In the genomic region with DNA sequence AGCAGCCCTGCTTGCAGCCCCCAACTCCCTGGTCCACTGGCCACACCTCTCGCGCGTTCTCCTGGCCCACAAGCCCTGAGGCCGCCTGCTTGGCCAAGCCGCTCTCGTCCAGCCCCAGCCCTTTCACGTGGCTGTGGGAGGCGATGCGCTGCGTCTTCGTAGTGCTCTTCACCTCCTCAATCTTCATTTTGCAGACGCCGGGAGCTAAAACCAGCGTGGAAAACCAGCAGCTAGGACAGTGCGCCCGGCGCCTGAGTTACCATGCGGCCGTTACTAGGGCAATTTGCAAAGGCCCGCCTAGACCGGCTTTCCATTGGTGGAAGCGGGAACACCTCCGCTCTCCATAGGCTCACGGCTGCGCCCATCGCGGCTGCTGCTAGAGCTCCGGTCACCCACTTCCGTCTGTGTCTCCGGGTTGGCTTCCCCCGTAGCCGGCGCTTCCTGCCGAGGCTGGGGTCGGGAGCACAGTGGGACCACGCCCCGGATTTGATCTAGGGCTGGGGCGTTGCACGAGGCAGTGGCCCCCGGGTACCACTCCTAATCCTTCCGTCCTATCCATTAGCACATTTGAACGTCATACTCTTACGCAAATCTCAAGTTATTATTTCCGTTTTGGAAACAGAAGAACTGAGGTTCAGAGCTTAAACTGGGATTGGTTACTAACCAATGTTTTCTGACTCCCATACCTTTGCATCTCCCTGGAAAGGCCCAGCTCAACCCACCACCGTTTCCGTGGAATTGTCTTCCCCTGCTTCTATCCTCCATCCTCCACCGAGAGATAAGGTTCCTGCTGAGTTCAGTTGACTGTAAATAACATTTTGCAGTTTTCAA, we compare ENCODE assay signal across 1 cellular context.
TF ChIP-seq lines count a peak whose summit lies in the region.

A gene (minus strand): TSS at position 275 of the 831 bp plus-strand sequence. CDS start 88 bp downstream, at position 187.

TF ChIP-seq in K562, 482 proteins besides CTCF, POLR2A, EP300 and RAD21 (continued from another document and continues in another):
- TF ChIP-seq FOXM1 (IDR thresholded peaks at IDR 0.05; ENCODE audit: low read depth) (0 out of 2 replicates have a peak, but pooled peaks have one; percentile 18), FOXM1 (CRISPR knock-in tag; IDR thresholded peaks at IDR 0.05; ENCODE audit: low read depth) (no peak), ZNF146 (CRISPR knock-in tag; IDR thresholded peaks at IDR 0.05; ENCODE audit: unreplicated experiment) (no peak), CBX1 (IDR thresholded peaks at IDR 0.05; ENCODE audit: low read depth) (0 out of 2 replicates have a peak, but pooled peaks have one; percentile 18), HDAC2 (IDR thresholded peaks at IDR 0.05) (peak; percentile 52; the same call in 1 of the 2 replicates), MIER1 (IDR thresholded peaks at IDR 0.05; ENCODE audit: low read depth) (no peak), FOXA3 (CRISPR knock-in tag; conservative IDR thresholded peaks at IDR 0.05 in 1 of 2, IDR thresholded peaks at IDR 0.05 in 1 of 2) (no peak), SETDB1 (IDR thresholded peaks at IDR 0.05; ENCODE audit: low read length) (no peak), GABPB1 (CRISPR knock-in tag; IDR thresholded peaks at IDR 0.05) (peak; percentile 99), MED1 (CRISPR knock-in tag; IDR thresholded peaks at IDR 0.05; ENCODE audit: borderline replicate concordance) (no peak), PML (IDR thresholded peaks at IDR 0.05; ENCODE audit: low read length) (no peak; the same call in 1 of the 2 replicates), CTBP1 (IDR thresholded peaks at IDR 0.05; ENCODE audit: borderline replicate concordance) (peak; percentile 73; the same call in 1 of the 2 replicates), ZNF75A (CRISPR knock-in tag; IDR thresholded peaks at IDR 0.05) (no peak), GATAD2A (IDR thresholded peaks at IDR 0.05) (no peak), HMG20A (CRISPR knock-in tag; conservative IDR thresholded peaks at IDR 0.05) (no peak), ZNF584 (CRISPR knock-in tag; IDR thresholded peaks at IDR 0.05; ENCODE audit: low read depth) (no peak), ZNF41 (CRISPR knock-in tag; conservative IDR thresholded peaks at IDR 0.05) (no peak), XRCC4 (IDR thresholded peaks at IDR 0.05; ENCODE audit: extremely low read depth, insufficient read depth, insufficient read length) (no peak), ZNF124 (CRISPR knock-in tag; IDR thresholded peaks at IDR 0.05) (no peak), MYC (IDR thresholded peaks at IDR 0.05; ENCODE audit: low read depth, low read length) (peak; percentile 92), MYC (CRISPR knock-in tag; IDR thresholded peaks at IDR 0.05; ENCODE audit: borderline replicate concordance, low read depth) (no peak), BDP1 (IDR thresholded peaks at IDR 0.05; ENCODE audit: insufficient read depth, insufficient read length) (no peak)
- TF ChIP-seq, protein P1, sequence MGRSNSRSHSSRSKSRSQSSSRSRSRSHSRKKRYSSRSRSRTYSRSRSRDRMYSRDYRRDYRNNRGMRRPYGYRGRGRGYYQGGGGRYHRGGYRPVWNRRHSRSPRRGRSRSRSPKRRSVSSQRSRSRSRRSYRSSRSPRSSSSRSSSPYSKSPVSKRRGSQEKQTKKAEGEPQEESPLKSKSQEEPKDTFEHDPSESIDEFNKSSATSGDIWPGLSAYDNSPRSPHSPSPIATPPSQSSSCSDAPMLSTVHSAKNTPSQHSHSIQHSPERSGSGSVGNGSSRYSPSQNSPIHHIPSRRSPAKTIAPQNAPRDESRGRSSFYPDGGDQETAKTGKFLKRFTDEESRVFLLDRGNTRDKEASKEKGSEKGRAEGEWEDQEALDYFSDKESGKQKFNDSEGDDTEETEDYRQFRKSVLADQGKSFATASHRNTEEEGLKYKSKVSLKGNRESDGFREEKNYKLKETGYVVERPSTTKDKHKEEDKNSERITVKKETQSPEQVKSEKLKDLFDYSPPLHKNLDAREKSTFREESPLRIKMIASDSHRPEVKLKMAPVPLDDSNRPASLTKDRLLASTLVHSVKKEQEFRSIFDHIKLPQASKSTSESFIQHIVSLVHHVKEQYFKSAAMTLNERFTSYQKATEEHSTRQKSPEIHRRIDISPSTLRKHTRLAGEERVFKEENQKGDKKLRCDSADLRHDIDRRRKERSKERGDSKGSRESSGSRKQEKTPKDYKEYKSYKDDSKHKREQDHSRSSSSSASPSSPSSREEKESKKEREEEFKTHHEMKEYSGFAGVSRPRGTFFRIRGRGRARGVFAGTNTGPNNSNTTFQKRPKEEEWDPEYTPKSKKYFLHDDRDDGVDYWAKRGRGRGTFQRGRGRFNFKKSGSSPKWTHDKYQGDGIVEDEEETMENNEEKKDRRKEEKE (IDR thresholded peaks at IDR 0.05; ENCODE audit: borderline replicate concordance in 1 of 2, control insufficient read depth in 1 of 2, low read depth in 2 of 2, low read length in 1 of 2), result peak in 1 of 2 experiments; percentile 96; a peak in 2 of 4 replicates
- TF ChIP-seq, protein P2, sequence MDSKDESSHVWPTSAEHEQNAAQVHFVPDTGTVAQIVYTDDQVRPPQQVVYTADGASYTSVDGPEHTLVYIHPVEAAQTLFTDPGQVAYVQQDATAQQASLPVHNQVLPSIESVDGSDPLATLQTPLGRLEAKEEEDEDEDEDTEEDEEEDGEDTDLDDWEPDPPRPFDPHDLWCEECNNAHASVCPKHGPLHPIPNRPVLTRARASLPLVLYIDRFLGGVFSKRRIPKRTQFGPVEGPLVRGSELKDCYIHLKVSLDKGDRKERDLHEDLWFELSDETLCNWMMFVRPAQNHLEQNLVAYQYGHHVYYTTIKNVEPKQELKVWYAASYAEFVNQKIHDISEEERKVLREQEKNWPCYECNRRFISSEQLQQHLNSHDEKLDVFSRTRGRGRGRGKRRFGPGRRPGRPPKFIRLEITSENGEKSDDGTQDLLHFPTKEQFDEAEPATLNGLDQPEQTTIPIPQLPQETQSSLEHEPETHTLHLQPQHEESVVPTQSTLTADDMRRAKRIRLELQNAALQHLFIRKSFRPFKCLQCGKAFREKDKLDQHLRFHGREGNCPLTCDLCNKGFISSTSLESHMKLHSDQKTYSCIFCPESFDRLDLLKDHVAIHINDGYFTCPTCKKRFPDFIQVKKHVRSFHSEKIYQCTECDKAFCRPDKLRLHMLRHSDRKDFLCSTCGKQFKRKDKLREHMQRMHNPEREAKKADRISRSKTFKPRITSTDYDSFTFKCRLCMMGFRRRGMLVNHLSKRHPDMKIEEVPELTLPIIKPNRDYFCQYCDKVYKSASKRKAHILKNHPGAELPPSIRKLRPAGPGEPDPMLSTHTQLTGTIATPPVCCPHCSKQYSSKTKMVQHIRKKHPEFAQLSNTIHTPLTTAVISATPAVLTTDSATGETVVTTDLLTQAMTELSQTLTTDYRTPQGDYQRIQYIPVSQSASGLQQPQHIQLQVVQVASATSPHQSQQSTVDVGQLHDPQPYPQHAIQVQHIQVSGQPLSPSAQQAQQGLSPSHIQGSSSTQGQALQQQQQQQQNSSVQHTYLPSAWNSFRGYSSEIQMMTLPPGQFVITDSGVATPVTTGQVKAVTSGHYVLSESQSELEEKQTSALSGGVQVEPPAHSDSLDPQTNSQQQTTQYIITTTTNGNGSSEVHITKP (IDR thresholded peaks at IDR 0.05; ENCODE audit: partially characterized antibody), result peak; percentile 91
- TF ChIP-seq, protein P3, sequence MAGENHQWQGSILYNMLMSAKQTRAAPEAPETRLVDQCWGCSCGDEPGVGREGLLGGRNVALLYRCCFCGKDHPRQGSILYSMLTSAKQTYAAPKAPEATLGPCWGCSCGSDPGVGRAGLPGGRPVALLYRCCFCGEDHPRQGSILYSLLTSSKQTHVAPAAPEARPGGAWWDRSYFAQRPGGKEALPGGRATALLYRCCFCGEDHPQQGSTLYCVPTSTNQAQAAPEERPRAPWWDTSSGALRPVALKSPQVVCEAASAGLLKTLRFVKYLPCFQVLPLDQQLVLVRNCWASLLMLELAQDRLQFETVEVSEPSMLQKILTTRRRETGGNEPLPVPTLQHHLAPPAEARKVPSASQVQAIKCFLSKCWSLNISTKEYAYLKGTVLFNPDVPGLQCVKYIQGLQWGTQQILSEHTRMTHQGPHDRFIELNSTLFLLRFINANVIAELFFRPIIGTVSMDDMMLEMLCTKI (IDR thresholded peaks at IDR 0.05; ENCODE audit: partially characterized antibody), result no peak
- TF ChIP-seq, protein P4, sequence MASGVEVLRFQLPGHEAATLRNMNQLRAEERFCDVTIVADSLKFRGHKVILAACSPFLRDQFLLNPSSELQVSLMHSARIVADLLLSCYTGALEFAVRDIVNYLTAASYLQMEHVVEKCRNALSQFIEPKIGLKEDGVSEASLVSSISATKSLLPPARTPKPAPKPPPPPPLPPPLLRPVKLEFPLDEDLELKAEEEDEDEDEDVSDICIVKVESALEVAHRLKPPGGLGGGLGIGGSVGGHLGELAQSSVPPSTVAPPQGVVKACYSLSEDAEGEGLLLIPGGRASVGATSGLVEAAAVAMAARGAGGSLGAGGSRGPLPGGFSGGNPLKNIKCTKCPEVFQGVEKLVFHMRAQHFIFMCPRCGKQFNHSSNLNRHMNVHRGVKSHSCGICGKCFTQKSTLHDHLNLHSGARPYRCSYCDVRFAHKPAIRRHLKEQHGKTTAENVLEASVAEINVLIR (CRISPR knock-in tag; IDR thresholded peaks at IDR 0.05), result peak; percentile 37; the same call in 1 of the 2 replicates
- TF ChIP-seq, protein P5, sequence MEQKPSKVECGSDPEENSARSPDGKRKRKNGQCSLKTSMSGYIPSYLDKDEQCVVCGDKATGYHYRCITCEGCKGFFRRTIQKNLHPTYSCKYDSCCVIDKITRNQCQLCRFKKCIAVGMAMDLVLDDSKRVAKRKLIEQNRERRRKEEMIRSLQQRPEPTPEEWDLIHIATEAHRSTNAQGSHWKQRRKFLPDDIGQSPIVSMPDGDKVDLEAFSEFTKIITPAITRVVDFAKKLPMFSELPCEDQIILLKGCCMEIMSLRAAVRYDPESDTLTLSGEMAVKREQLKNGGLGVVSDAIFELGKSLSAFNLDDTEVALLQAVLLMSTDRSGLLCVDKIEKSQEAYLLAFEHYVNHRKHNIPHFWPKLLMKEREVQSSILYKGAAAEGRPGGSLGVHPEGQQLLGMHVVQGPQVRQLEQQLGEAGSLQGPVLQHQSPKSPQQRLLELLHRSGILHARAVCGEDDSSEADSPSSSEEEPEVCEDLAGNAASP (IDR thresholded peaks at IDR 0.05), result no peak
- TF ChIP-seq, protein P6, sequence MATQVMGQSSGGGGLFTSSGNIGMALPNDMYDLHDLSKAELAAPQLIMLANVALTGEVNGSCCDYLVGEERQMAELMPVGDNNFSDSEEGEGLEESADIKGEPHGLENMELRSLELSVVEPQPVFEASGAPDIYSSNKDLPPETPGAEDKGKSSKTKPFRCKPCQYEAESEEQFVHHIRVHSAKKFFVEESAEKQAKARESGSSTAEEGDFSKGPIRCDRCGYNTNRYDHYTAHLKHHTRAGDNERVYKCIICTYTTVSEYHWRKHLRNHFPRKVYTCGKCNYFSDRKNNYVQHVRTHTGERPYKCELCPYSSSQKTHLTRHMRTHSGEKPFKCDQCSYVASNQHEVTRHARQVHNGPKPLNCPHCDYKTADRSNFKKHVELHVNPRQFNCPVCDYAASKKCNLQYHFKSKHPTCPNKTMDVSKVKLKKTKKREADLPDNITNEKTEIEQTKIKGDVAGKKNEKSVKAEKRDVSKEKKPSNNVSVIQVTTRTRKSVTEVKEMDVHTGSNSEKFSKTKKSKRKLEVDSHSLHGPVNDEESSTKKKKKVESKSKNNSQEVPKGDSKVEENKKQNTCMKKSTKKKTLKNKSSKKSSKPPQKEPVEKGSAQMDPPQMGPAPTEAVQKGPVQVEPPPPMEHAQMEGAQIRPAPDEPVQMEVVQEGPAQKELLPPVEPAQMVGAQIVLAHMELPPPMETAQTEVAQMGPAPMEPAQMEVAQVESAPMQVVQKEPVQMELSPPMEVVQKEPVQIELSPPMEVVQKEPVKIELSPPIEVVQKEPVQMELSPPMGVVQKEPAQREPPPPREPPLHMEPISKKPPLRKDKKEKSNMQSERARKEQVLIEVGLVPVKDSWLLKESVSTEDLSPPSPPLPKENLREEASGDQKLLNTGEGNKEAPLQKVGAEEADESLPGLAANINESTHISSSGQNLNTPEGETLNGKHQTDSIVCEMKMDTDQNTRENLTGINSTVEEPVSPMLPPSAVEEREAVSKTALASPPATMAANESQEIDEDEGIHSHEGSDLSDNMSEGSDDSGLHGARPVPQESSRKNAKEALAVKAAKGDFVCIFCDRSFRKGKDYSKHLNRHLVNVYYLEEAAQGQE (CRISPR knock-in tag; IDR thresholded peaks at IDR 0.05; ENCODE audit: low read depth), result no peak
- TF ChIP-seq, protein P7, sequence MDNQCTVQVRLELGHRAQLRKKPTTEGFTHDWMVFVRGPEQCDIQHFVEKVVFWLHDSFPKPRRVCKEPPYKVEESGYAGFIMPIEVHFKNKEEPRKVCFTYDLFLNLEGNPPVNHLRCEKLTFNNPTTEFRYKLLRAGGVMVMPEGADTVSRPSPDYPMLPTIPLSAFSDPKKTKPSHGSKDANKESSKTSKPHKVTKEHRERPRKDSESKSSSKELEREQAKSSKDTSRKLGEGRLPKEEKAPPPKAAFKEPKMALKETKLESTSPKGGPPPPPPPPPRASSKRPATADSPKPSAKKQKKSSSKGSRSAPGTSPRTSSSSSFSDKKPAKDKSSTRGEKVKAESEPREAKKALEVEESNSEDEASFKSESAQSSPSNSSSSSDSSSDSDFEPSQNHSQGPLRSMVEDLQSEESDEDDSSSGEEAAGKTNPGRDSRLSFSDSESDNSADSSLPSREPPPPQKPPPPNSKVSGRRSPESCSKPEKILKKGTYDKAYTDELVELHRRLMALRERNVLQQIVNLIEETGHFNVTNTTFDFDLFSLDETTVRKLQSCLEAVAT (IDR thresholded peaks at IDR 0.05), result peak in 1 of 2 experiments; percentile 71; a peak in 2 of 4 replicates
- TF ChIP-seq, protein P8, sequence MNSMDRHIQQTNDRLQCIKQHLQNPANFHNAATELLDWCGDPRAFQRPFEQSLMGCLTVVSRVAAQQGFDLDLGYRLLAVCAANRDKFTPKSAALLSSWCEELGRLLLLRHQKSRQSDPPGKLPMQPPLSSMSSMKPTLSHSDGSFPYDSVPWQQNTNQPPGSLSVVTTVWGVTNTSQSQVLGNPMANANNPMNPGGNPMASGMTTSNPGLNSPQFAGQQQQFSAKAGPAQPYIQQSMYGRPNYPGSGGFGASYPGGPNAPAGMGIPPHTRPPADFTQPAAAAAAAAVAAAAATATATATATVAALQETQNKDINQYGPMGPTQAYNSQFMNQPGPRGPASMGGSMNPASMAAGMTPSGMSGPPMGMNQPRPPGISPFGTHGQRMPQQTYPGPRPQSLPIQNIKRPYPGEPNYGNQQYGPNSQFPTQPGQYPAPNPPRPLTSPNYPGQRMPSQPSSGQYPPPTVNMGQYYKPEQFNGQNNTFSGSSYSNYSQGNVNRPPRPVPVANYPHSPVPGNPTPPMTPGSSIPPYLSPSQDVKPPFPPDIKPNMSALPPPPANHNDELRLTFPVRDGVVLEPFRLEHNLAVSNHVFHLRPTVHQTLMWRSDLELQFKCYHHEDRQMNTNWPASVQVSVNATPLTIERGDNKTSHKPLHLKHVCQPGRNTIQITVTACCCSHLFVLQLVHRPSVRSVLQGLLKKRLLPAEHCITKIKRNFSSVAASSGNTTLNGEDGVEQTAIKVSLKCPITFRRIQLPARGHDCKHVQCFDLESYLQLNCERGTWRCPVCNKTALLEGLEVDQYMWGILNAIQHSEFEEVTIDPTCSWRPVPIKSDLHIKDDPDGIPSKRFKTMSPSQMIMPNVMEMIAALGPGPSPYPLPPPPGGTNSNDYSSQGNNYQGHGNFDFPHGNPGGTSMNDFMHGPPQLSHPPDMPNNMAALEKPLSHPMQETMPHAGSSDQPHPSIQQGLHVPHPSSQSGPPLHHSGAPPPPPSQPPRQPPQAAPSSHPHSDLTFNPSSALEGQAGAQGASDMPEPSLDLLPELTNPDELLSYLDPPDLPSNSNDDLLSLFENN (IDR thresholded peaks at IDR 0.05; ENCODE audit: low read depth in 2 of 2, low read length in 2 of 2), result 0 out of 4 replicates have a peak, but pooled peaks of 1 of the 2 experiments have one; percentile 37
